Comparison of ENCODE assay signal across 8 cellular contexts in the genomic region with DNA sequence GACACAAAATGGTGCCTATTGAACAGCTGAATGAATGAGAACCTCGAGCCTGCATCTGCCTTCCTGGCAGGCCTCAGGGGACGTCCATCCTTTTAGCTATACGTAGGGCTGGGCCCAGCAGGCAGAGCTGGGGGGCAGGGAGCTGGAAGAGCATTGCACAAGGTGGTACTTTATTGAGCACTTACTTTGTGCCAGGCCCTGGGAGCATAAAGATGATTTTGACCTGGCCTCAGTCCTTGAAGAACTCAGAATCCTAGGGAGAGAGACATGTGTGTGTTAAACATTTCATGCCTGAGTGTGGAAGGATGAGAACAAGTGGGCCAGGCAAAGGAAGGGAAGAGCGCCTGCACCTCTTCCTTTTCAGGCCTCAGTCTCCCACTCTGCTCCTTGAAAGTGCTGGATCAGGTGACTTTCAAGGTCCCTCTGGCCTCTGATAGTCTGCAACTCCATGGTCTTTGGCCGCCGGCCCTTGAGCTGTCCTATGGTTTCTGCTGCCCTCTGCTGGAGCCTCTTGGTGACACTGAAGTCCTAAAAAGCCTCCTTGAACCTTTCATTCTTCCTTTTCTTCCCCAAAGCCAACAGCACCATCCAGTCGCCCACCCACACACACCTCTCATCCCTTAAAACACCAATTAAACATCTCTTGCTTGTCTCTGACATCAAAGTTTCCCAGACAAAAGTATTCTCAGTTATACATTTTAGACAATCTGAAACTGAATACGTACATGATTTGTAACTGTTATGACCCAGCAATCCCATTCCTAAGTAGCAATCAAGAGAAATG. TPM values are rescaled to one million over a fixed set of nuclear protein-coding genes. Genes with fewer than 3 reads are reported as not detected.
DNase-seq lines count a peak whose midpoint lies in the region; ATAC-seq and TF ChIP-seq lines count a peak whose summit lies in the region.

No MANE protein-coding gene starts in this region.

- no peaks in the 10 kb centered on the region for H3K27me3 ChIP-seq in Panc1 (ENCODE audit: control insufficient read depth, insufficient read depth, low read length)
- H3K27me3 ChIP-seq in tibial nerve, result peaks cover 0 to 30% of the 10 kb centered on the region in 2 donors

- intact Hi-C loops in Panc1 (cut with micrococcal nuclease; ENCODE audit: unreplicated experiment), result loop anchor here (1.0 kb wide), 1 partner anchor 93 kb away; no protein-coding TSS in a partner anchor

- H3K9me3 Mint-ChIP-seq in activated T-cell treated with anti-CD3 and anti-CD28 coated beads, Interleukin-2, amount 50 U/mL, for 72 hours, result no peaks in the 10 kb centered on the region

- H3K36me3 ChIP-seq in Panc1 (ENCODE audit: control insufficient read depth, insufficient read depth, low read length) (no peaks in the 10 kb centered on the region), tibial nerve (no peaks in the 10 kb centered on the region)

- peak; percentile 87 for DNase-seq in DMS53 (lab: John Stamatoyannopoulos, UW)
- peak; percentile 73 to 77 for DNase-seq in Kasumi-1 (lab: John Stamatoyannopoulos, UW)
- DNase-seq in Panc1 (ENCODE audit: low read depth, low spot score), result peak; percentile 69
- peak; percentile 74 to 76 for DNase-seq in activated T-cell treated with anti-CD3 and anti-CD28 coated beads, Interleukin-2, amount 50 U/mL, for 72 hours
- DNase-seq in fibroblast of villous mesenchyme (ENCODE audit: low read depth), result peak; percentile 84
- peak; percentile 65 for DNase-seq in occipital lobe (lab: John Stamatoyannopoulos, UW)
- peak; percentile 84 to 95 for DNase-seq in tibial nerve (ENCODE audit: low spot score in 2 of 2)

- no peak overlapping the region for H3K27ac ChIP-seq in Panc1 (ENCODE audit: low read length)
- H3K27ac ChIP-seq in tibial nerve, result no peak overlapping the region

- peaks cover 58% of the 10 kb centered on the region for H3K27me3 Mint-ChIP-seq in activated T-cell treated with anti-CD3 and anti-CD28 coated beads, Interleukin-2, amount 50 U/mL, for 72 hours (ENCODE audit: low read depth)

- TF ChIP-seq CTCF in Panc1 (IDR thresholded peaks at IDR 0.05) (peak; percentile 93), fibroblast of villous mesenchyme (IDR thresholded peaks at IDR 0.05; ENCODE audit: insufficient read depth, low read depth, low read length) (peak; percentile 87), tibial nerve (IDR thresholded peaks at IDR 0.05) (peak; percentile 67 to 84 (median 74))

- H3K4me1 ChIP-seq in Panc1 (ENCODE audit: control insufficient read depth, insufficient read depth, low read length), result peaks cover 18% of the 10 kb centered on the region
- peaks cover 0 to 27% (median 12%) of the 10 kb centered on the region in 4 donors for H3K4me1 ChIP-seq in tibial nerve

- no peak overlapping the region for H3K4me3 ChIP-seq in Panc1 (ENCODE audit: low read depth in 2 of 2, low read length in 2 of 2)
- H3K4me3 ChIP-seq in fibroblast of villous mesenchyme (ENCODE audit: low read depth, low read length), result no peak overlapping the region
- H3K4me3 ChIP-seq in tibial nerve, result no peak overlapping the region

- CTCF ChIA-PET in Panc1 (lab: Charles Lee), result interaction anchor here (0.5 to 3.1 kb wide), 9 partner anchors 9 to 200 kb away, joined by 3 to 15 read pairs (median 4); partner anchors contain the start of gene NTRK1

- no peak overlapping the region for H3K27ac Mint-ChIP-seq in activated T-cell treated with anti-CD3 and anti-CD28 coated beads, Interleukin-2, amount 50 U/mL, for 72 hours

- no peaks in the 10 kb centered on the region for H3K9me3 ChIP-seq in Panc1 (ENCODE audit: control insufficient read depth, insufficient read depth, low read depth, low read length)
- H3K9me3 ChIP-seq in tibial nerve, result no peaks in the 10 kb centered on the region

- peak overlapping the region in 1 of 2 donors; percentile 4 for H3K4me3 Mint-ChIP-seq in activated T-cell treated with anti-CD3 and anti-CD28 coated beads, Interleukin-2, amount 50 U/mL, for 72 hours

- no peaks in the 10 kb centered on the region for H3K36me3 Mint-ChIP-seq in activated T-cell treated with anti-CD3 and anti-CD28 coated beads, Interleukin-2, amount 50 U/mL, for 72 hours (ENCODE audit: insufficient read depth in 2 of 2)

- WGBS in tibial nerve, 2 donors, result 44 to 50% methylated on average over 8 of the region's 8 CpGs

- no TSS peak for BruUV-seq in Panc1 (replicated peaks; lab: Mats Ljungman, UMichigan)

- peak in 1 of 2 donors; percentile 24 for TF ChIP-seq EP300 in tibial nerve (IDR thresholded peaks at IDR 0.05)

- in situ Hi-C loops in Panc1 (cut with HindIII; ENCODE audit: low pct_unique_long_range_greater_than_20kb, low sequenced_read_pairs), result no loop called here

- peaks cover 16% of the 10 kb centered on the region for H3K4me1 Mint-ChIP-seq in activated T-cell treated with anti-CD3 and anti-CD28 coated beads, Interleukin-2, amount 50 U/mL, for 72 hours (ENCODE audit: low read depth)

- no peak for TF ChIP-seq POLR2A in tibial nerve (IDR thresholded peaks at IDR 0.05)

- POLR2A ChIA-PET in Panc1 (lab: Charles Lee), result no interaction called here

- ATAC-seq in Panc1 (peak; percentile 39), HG02763 (IDR thresholded peaks at IDR 0.05; ENCODE audit: unreplicated experiment) (no peak)
- ATAC-seq in activated T-cell treated with anti-CD3 and anti-CD28 coated beads, Interleukin-2, amount 50 U/mL, for 72 hours (replicated peaks in 1 of 2), result peak; percentile 28 to 32

RNA-seq across cellular contexts. Expression of gene PEAR1, which starts 3.5 kb away (rescaled TPM):
- 16.1 TPM for total RNA-seq in Panc1 (2021; ENCODE audit: unreplicated experiment)
- 13.3 TPM for polyA plus RNA-seq in Panc1 (2012; ENCODE audit: insufficient read length)
- under 1 TPM in 1 of 2 donors, not detected in 1; 0.07 TPM for total RNA-seq in activated T-cell treated with anti-CD3 and anti-CD28 coated beads, Interleukin-2, amount 50 U/mL, for 72 hours
- total RNA-seq in fibroblast of villous mesenchyme, result 11.3 and 12.1 TPM in 2 replicates
- 0.31 TPM for total RNA-seq in occipital lobe
- total RNA-seq in tibial nerve, result 10 to 100 TPM; 31.5 to 51.4 (median 39.7) TPM

RNA-seq across cellular contexts. Expression of gene NTRK1, which starts 29.3 kb away (rescaled TPM):
- total RNA-seq in Panc1 (2021; ENCODE audit: unreplicated experiment) (0.21 TPM), fibroblast of villous mesenchyme (not detected in 2 replicates), occipital lobe (not detected), tibial nerve (under 1 TPM in 3 of 4 donors, not detected in 1; 0.22 to 0.42 (median 0.39) TPM)
- polyA plus RNA-seq in Panc1 (2012; ENCODE audit: insufficient read length), result 0.46 TPM
- 10 to 100 TPM; 16.8 to 21.4 TPM for total RNA-seq in activated T-cell treated with anti-CD3 and anti-CD28 coated beads, Interleukin-2, amount 50 U/mL, for 72 hours

RNA-seq across cellular contexts. Expression of gene LRRC71, which starts 30.4 kb away (rescaled TPM):
- total RNA-seq in Panc1 (2021; ENCODE audit: unreplicated experiment), result 0.77 TPM
- polyA plus RNA-seq in Panc1 (2012; ENCODE audit: insufficient read length), result 0.86 TPM
- total RNA-seq in activated T-cell treated with anti-CD3 and anti-CD28 coated beads, Interleukin-2, amount 50 U/mL, for 72 hours, result not detected
- not detected in 2 replicates for total RNA-seq in fibroblast of villous mesenchyme
- total RNA-seq in occipital lobe, result 0.16 TPM
- under 1 TPM in 3 of 4 donors, not detected in 1; 0.60 to 0.78 (median 0.66) TPM for total RNA-seq in tibial nerve

RNA-seq across cellular contexts. Expression of gene INSRR, which starts 31.1 kb away (rescaled TPM):
- not detected for total RNA-seq in Panc1 (2021; ENCODE audit: unreplicated experiment)
- polyA plus RNA-seq in Panc1 (2012; ENCODE audit: insufficient read length), result not detected
- total RNA-seq in activated T-cell treated with anti-CD3 and anti-CD28 coated beads, Interleukin-2, amount 50 U/mL, for 72 hours, result under 1 TPM; 0.17 to 0.30 TPM
- not detected in 2 replicates for total RNA-seq in fibroblast of villous mesenchyme
- total RNA-seq in occipital lobe, result 0.31 TPM
- under 1 TPM; under 0.01 to 0.60 (median 0.20) TPM for total RNA-seq in tibial nerve

Comparison
In these comparisons a context has a peak if more than half of its experiments do, and no peak if none do; other contexts are left out.
1. RNA of gene NTRK1, which starts 29.3 kb away (total RNA-seq): 16.8 to 21.4 TPM in activated T-cell treated with anti-CD3 and anti-CD28 coated beads, Interleukin-2, amount 50 U/mL, for 72 hours; 0.22 to 0.42 TPM in tibial nerve, 0.21 TPM in Panc1 (single experiment), not detected in fibroblast of villous mesenchyme and not detected in occipital lobe (single experiment); every median in the first group is over 10 times any median in the second.
2. Peak in every context shown above with its lines, with median percentiles within 50 percentile points of each other: DNase-seq and CTCF ChIP-seq.